Comparison of ENCODE assay signal across 19 cellular contexts in the genomic region with DNA sequence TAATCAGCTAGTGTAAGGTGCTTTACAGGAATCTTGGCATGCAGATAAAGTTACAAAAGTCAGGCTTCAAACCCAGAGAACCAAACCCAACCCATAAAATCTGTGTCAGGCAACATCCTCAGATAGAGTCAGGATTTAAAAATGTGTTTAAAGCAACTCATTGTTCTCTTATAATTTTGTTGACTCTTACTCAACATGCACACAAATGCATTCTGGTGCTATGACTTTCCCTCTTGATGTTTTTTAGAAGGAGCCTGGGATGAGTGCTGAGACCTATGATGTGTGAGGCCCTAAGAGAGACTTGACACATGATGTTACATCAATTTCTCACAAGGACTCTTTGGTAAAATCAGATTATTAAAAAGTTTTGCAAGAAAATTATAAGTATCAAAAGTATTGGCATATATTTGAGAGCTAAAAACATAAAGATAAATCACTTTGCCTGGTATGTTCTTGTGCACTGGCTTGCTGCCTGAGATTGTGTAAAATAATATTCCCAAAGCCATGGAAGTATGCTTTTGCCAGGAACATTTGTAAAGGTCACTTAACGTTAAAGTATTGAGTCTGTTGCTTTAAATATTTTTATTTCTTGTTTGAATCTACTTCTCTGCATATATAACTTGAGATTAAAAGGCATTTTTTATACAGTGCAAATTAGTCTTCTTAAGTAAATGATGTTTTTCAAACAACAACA.
A peak's percentile ranks its signal among the peaks of the same experiment; 100 is the strongest.
DNase-seq lines count a peak whose midpoint lies in the region; ATAC-seq, FAIRE-seq and TF ChIP-seq lines count a peak whose summit lies in the region.
"Had no signal": no experiment of that assay in that cellular context is flagged by ENCODE, and none has a peak within 500 bp of the region (broad histone marks: within the 10 kb centered on the region; RNA-seq: fewer than 3 reads in every experiment).

No MANE protein-coding gene starts in this region.

- no peaks in the 10 kb centered on the region for H3K4me1 ChIP-seq in upper lobe of right lung

- no peak for ATAC-seq in upper lobe of right lung
- ATAC-seq: activated T-helper 17 cell treated with anti-CD3 and anti-CD28 coated beads, Interleukin-2, amount 50 U/mL, for 72 hours; GM23338 had no signal

- no peaks in the 10 kb centered on the region for H3K36me3 ChIP-seq in upper lobe of right lung
- H3K36me3 ChIP-seq: adrenal gland, heart left ventricle had no signal

- intact Hi-C loops in upper lobe of right lung (cut with DNase I) = no loop called here

- FAIRE-seq in GM12891 (lab: Jason Lieb, UNC) = no peak

- H3K27me3 ChIP-seq in upper lobe of right lung = no peaks in the 10 kb centered on the region
- H3K27me3 ChIP-seq: adrenal gland, heart left ventricle had no signal

- TF ChIP-seq POLR2A in GM12891 (IDR thresholded peaks at IDR 0.05; ENCODE audit: low read depth, low read length) (no peak), erythroblast (IDR thresholded peaks at IDR 0.05; ENCODE audit: low read length) (no peak)

- H3K9me3 ChIP-seq in upper lobe of right lung = no peaks in the 10 kb centered on the region
- H3K9me3 ChIP-seq: adrenal gland, heart left ventricle had no signal

- DNase-seq in GM03348 (ENCODE audit: low spot score) (peak; percentile 47), amniotic epithelial cell (ENCODE audit: low read depth) (peak; percentile 38), foreskin fibroblast (peak; percentile 21 to 60), stromal cell of bone marrow (ENCODE audit: low read depth) (peak; percentile 60), upper lobe of right lung (no peak), DMS79 (lab: John Stamatoyannopoulos, UW) (no peak), GM12891 (ENCODE audit: insufficient read length, low spot score) (no peak), erythroblast (lab: John Stamatoyannopoulos, UW) (no peak)
- DNase-seq: activated CD4-positive, CD25-positive, alpha-beta regulatory T cell; adrenal gland; Calu3; GDM1; heart left ventricle; NCI-H2029 treated with DMSO at 0.1 percent for 48 hours; NCI-H510A treated with DMSO at 0.1 percent for 48 hours; SHP77; stimulated activated naive CD8-positive, alpha-beta T cell treated with anti-CD3 and anti-CD28 coated beads, Interleukin-15, amount 100 ng/mL, for 72 hours had no signal

- no peak overlapping the region for H3K27ac ChIP-seq in upper lobe of right lung
- H3K27ac ChIP-seq: adrenal gland had no signal

- no peak overlapping the region for H3K4me3 ChIP-seq in foreskin fibroblast (ENCODE audit: low read depth in 1 of 2, low read length in 2 of 2)
- no peak overlapping the region for H3K4me3 ChIP-seq in upper lobe of right lung
- H3K4me3 ChIP-seq: adrenal gland, GM23338, heart left ventricle had no signal

- TF ChIP-seq CTCF in foreskin fibroblast (IDR thresholded peaks at IDR 0.05; ENCODE audit: low read depth, low read length) (no peak), upper lobe of right lung (IDR thresholded peaks at IDR 0.05) (no peak)

TF ChIP-seq in GM12891, 5 proteins besides CTCF, POLR2A, EP300 and RAD21:
- TF ChIP-seq TAF1 (IDR thresholded peaks at IDR 0.05; ENCODE audit: low read depth, low read length) (no peak), POLR2AphosphoS5 (IDR thresholded peaks at IDR 0.05; ENCODE audit: low read depth, low read length) (no peak), PAX5 (IDR thresholded peaks at IDR 0.05; ENCODE audit: insufficient read depth, low read length, severe bottlenecking) (no peak), SPI1 (IDR thresholded peaks at IDR 0.05; ENCODE audit: low read depth, low read length) (no peak), POU2F2 (IDR thresholded peaks at IDR 0.05; ENCODE audit: low read depth, low read length) (no peak)

Comparison
In these comparisons a context has a peak if more than half of its experiments do, and no peak if none do; other contexts are left out.
1. DNase-seq: peak in GM03348 (single experiment), amniotic epithelial cell (single experiment), foreskin fibroblast (2 of 2) and stromal cell of bone marrow (single experiment); none in upper lobe of right lung (single experiment), DMS79 (single experiment), GM12891 (single experiment) and erythroblast (0 of 2).